In genomic region chr20:31596831-31597482, GRCh38 we compare ENCODE assay signal across 10 cellular contexts. TPM values are rescaled to one million over a fixed set of nuclear protein-coding genes. Genes with fewer than 3 reads are reported as not detected.
DNase-seq lines count a peak whose midpoint lies in the region; ATAC-seq, FAIRE-seq and TF ChIP-seq lines count a peak whose summit lies in the region.
"Had no signal": no experiment of that assay in that cellular context is flagged by ENCODE, and none has a peak within 500 bp of the region (broad histone marks: within the 10 kb centered on the region; RNA-seq: fewer than 3 reads in every experiment).

No MANE protein-coding gene starts in this region.

- no peak for TF ChIP-seq RAD21 in SK-N-SH (IDR thresholded peaks at IDR 0.05; ENCODE audit: low read length)

- no peak for TF ChIP-seq EP300 in SK-N-SH (IDR thresholded peaks at IDR 0.05; ENCODE audit: borderline replicate concordance in 1 of 2, low read depth in 1 of 2, low read length in 1 of 2)

- H3K4ac ChIP-seq in mesenchymal stem cell (ENCODE audit: low read depth in 1 of 2, low read length in 2 of 2): peak overlapping the region; percentile 5 to 26

- H3K27ac ChIP-seq in SK-N-SH (ENCODE audit: low read depth in 2 of 2, low read length in 1 of 2) (peak overlapping the region; percentile 31 to 91), mesenchymal stem cell (ENCODE audit: low read length, poor library complexity, severe bottlenecking) (no peak overlapping the region), tibial artery (peak overlapping the region; percentile 80 to 85)

- peak overlapping the region; percentile 31; the same call in 1 of the 2 replicates for H3K9ac ChIP-seq in SK-N-SH
- H3K9ac ChIP-seq in mesenchymal stem cell (ENCODE audit: low read length): peak overlapping the region; percentile 83

- no peak overlapping the region for H2BK5ac ChIP-seq in mesenchymal stem cell (ENCODE audit: low read depth, low read length, poor library complexity, severe bottlenecking)

- no peak overlapping the region for H3K23ac ChIP-seq in mesenchymal stem cell (ENCODE audit: low read length in 2 of 2)

- H3K9me3 ChIP-seq in SK-N-SH (no peaks in the 10 kb centered on the region), mesenchymal stem cell (ENCODE audit: control insufficient read depth, low read length) (no peaks in the 10 kb centered on the region), tibial artery (no peaks in the 10 kb centered on the region)

- TF ChIP-seq CTCF in SK-N-SH (IDR thresholded peaks at IDR 0.05) (no peak), tibial artery (IDR thresholded peaks at IDR 0.05) (no peak), D721Med (IDR thresholded peaks at IDR 0.05; ENCODE audit: insufficient read depth, missing control alignments) (no peak)

- H2AK5ac ChIP-seq in mesenchymal stem cell (ENCODE audit: low read length, severe bottlenecking): no peak overlapping the region

- peak overlapping the region; percentile 7 to 49 for H2BK12ac ChIP-seq in mesenchymal stem cell (ENCODE audit: low read length in 2 of 2)

- peak overlapping the region; percentile 53 for H4K91ac ChIP-seq in mesenchymal stem cell (ENCODE audit: low read length)

- no peaks in the 10 kb centered on the region for H3K79me1 ChIP-seq in mesenchymal stem cell (replicated peaks; ENCODE audit: low read length, poor library complexity, severe bottlenecking)

- H3K18ac ChIP-seq in mesenchymal stem cell (ENCODE audit: low read depth in 1 of 2, low read length in 2 of 2): peak overlapping the region; percentile 41 to 73

- H2BK15ac ChIP-seq in mesenchymal stem cell (ENCODE audit: low read depth, poor library complexity, severe bottlenecking): peak overlapping the region; percentile 33

- WGBS in SK-N-SH (ENCODE audit: low lambda C conversion rate): 64% methylated on average over 4 of the region's 4 CpGs
- WGBS in mesenchymal stem cell: 55% methylated on average over 4 of the region's 4 CpGs

- POLR2A ChIA-PET in SK-N-SH (lab: Yijun Ruan, JAX): interaction anchor here (0.9 to 3.1 kb wide), 5 partner anchors 9 to 28 kb away, joined by 3 to 51 read pairs (median 15); partner anchors contain the start of gene ID1

- ATAC-seq in GM21737 (IDR thresholded peaks at IDR 0.05; ENCODE audit: unreplicated experiment): no peak

- H3K4me1 ChIP-seq in SK-N-SH (ENCODE audit: control insufficient read depth in 1 of 2, insufficient read depth in 2 of 2, low read depth in 1 of 2, low read length in 1 of 2) (peaks cover 6 to 10% of the 10 kb centered on the region in 2 experiments; a peak in 1 of 4 replicates), mesenchymal stem cell (ENCODE audit: control insufficient read depth, insufficient read depth, low read depth, low read length) (peaks cover 18% of the 10 kb centered on the region), tibial artery (peaks cover 0 to 29% (median 15%) of the 10 kb centered on the region in 4 donors)

- H3K4me3 ChIP-seq in SK-N-SH (ENCODE audit: low read depth in 2 of 2, low read length in 1 of 2) (no peak overlapping the region), mesenchymal stem cell (ENCODE audit: insufficient read depth in 1 of 2, low read depth in 1 of 2, low read length in 2 of 2) (no peak overlapping the region), tibial artery (no peak overlapping the region)

- peaks cover 46% of the 10 kb centered on the region for H3F3A ChIP-seq in SK-N-SH (replicated peaks; ENCODE audit: insufficient read depth)

- CTCF ChIA-PET in SK-N-SH (lab: Yijun Ruan, JAX): interaction anchor here (1.4 to 33.9 kb wide), 6 partner anchors 8 to 127 kb away, joined by 4 to 1802 read pairs (median 6); partner anchors contain the start of gene ID1

- H2BK120ac ChIP-seq in mesenchymal stem cell (ENCODE audit: low read depth, low read length): peak overlapping the region; percentile 36

- H3K36me3 ChIP-seq in SK-N-SH (replicated peaks in 1 of 2; ENCODE audit: control insufficient read depth in 1 of 2, insufficient read depth in 2 of 2, low read length in 1 of 2): no peaks in the 10 kb centered on the region
- no peaks in the 10 kb centered on the region for H3K36me3 ChIP-seq in mesenchymal stem cell (ENCODE audit: control insufficient read depth in 1 of 2, insufficient read depth in 2 of 2, low read depth in 1 of 2, low read length in 2 of 2)
- H3K36me3 ChIP-seq in tibial artery: no peaks in the 10 kb centered on the region

- no peak overlapping the region for H3K14ac ChIP-seq in mesenchymal stem cell (ENCODE audit: low read length in 2 of 2)

- intact Hi-C loops in tibial artery (cut with DNase I; ENCODE audit: low total_unique reads): no loop called here

- H3K4me2 ChIP-seq in SK-N-SH (no peak overlapping the region), mesenchymal stem cell (ENCODE audit: low read length, poor library complexity, severe bottlenecking) (no peak overlapping the region)

- H3K9me2 ChIP-seq in SK-N-SH: no peaks in the 10 kb centered on the region

- H3K27me3 ChIP-seq in SK-N-SH (ENCODE audit: insufficient read depth) (no peaks in the 10 kb centered on the region), mesenchymal stem cell (ENCODE audit: control insufficient read depth in 1 of 2, insufficient read depth in 1 of 2, low read length in 2 of 2) (no peaks in the 10 kb centered on the region), tibial artery (no peaks in the 10 kb centered on the region)

- no peak overlapping the region for H2AFZ ChIP-seq in SK-N-SH (ENCODE audit: low read depth)
- no peak overlapping the region for H2AFZ ChIP-seq in mesenchymal stem cell (ENCODE audit: low read depth, low read length)

- H3K79me2 ChIP-seq in SK-N-SH (ENCODE audit: insufficient read depth): peaks cover 3% of the 10 kb centered on the region; the same call in 1 of the 2 replicates

- H4K20me1 ChIP-seq in SK-N-SH (ENCODE audit: insufficient read depth): no peaks in the 10 kb centered on the region

- peak overlapping the region; percentile 1 for H4K8ac ChIP-seq in mesenchymal stem cell (ENCODE audit: low read length)

- FAIRE-seq in D721Med (lab: Jason Lieb, UNC): no peak
- FAIRE-seq: keratinocyte had no signal

- DNase-seq in NCI-H748 (lab: John Stamatoyannopoulos, UW; ENCODE audit: unreplicated experiment) (peak; percentile 72), NCI-H748 treated with DMSO at 0.1 percent for 48 hours (lab: John Stamatoyannopoulos, UW) (no peak), SK-N-SH (no peak), mesenchymal stem cell (peak; percentile 76), tibial artery (no peak), D721Med (ENCODE audit: insufficient read length, low spot score) (no peak), NCI-H1048 (lab: John Stamatoyannopoulos, UW) (no peak)
- DNase-seq: activated T-cell treated with anti-CD3 and anti-CD28 coated beads, Interleukin-2, amount 50 U/mL, for 24 hours had no signal

TF ChIP-seq in SK-N-SH, 30 proteins besides CTCF, POLR2A, EP300 and RAD21:
- TF ChIP-seq USF2 (IDR thresholded peaks at IDR 0.05; ENCODE audit: borderline replicate concordance, low read depth, low read length) (no peak), NFIC (IDR thresholded peaks at IDR 0.05; ENCODE audit: borderline replicate concordance) (no peak), TAF1 (IDR thresholded peaks at IDR 0.05; ENCODE audit: borderline replicate concordance, low read depth, low read length) (no peak), GATA2 (CRISPR knock-in tag; IDR thresholded peaks at IDR 0.05) (no peak), ZBTB33 (IDR thresholded peaks at IDR 0.05; ENCODE audit: borderline replicate concordance, low read depth) (no peak), JUND (IDR thresholded peaks at IDR 0.05) (no peak), RXRA (IDR thresholded peaks at IDR 0.05; ENCODE audit: borderline replicate concordance, low read depth) (no peak)

RNA-seq across cellular contexts. Expression of gene ID1, which starts 8.1 kb away (rescaled TPM):
- polyA plus RNA-seq in SK-N-SH (2012; rRNA removed): 324 and 493 TPM in 2 replicates
- polyA plus RNA-seq in SK-N-SH (2012; cell fraction: cytosol; rRNA removed): 194 and 301 TPM in 2 replicates
- polyA plus RNA-seq in SK-N-SH (2012; cell fraction: nucleus; rRNA removed): 945 and 1,537 TPM in 2 replicates
- 260 TPM for polyA plus RNA-seq in mesenchymal stem cell (2013, experiment 1 of 2)
- polyA plus RNA-seq in mesenchymal stem cell (2013, experiment 2 of 2): 254 TPM

RNA-seq across cellular contexts. Expression of gene COX4I2, which starts 40.8 kb away (rescaled TPM):
- polyA plus RNA-seq in SK-N-SH (2012; rRNA removed): 0.21 TPM in 1 of 2 replicates, not detected in the other
- polyA plus RNA-seq in SK-N-SH (2012; cell fraction: cytosol; rRNA removed): 0.39 TPM in 1 of 2 replicates, not detected in the other
- polyA plus RNA-seq in SK-N-SH (2012; cell fraction: nucleus; rRNA removed): not detected in 2 replicates
- polyA plus RNA-seq in mesenchymal stem cell (2013, experiment 1 of 2): not detected
- not detected for polyA plus RNA-seq in mesenchymal stem cell (2013, experiment 2 of 2)
- polyA plus RNA-seq: keratinocyte had no signal

Comparison
In these comparisons a context has a peak if more than half of its experiments do, and no peak if none do; other contexts are left out.
1. DNase-seq: peak in NCI-H748 (single experiment) and mesenchymal stem cell (single experiment); none in NCI-H748 treated with DMSO at 0.1 percent for 48 hours (single experiment), SK-N-SH (single experiment), tibial artery (0 of 2), D721Med (single experiment) and NCI-H1048 (single experiment).